In the genomic region with DNA sequence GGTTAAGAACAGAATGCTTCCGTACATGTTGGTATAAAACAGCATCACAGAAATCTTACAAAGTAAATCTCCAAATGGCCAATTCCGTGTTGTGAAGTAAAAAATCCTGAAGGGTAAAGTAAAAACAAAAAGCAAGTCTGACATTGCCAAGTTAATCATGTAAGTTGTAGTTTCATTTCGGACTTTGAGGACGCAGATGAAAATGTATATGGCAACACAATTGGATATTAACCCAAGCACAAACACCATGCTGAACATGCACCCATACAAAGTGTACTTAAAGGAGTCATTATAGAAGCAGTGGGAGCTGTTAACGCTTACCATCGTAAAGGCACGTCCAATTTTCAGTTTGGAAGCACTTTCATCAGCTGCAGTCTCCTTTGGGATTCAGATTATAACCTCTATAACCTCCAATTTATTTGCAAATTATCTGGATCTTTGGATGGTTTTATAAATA, we compare ENCODE assay signal across 9 cellular contexts. TPM values are rescaled to one million over a fixed set of nuclear protein-coding genes. Genes with fewer than 3 reads are reported as not detected.
DNase-seq lines count a peak whose midpoint lies in the region; TF ChIP-seq lines count a peak whose summit lies in the region.
"Had no signal": no experiment of that assay in that cellular context is flagged by ENCODE, and none has a peak within 500 bp of the region (broad histone marks: within the 10 kb centered on the region; RNA-seq: fewer than 3 reads in every experiment).

No MANE protein-coding gene starts in this region.

- intact Hi-C loops in posterior cingulate gyrus (cut with DNase I) = no loop called here

- peaks cover 13% of the 10 kb centered on the region for H3K4me1 Mint-ChIP-seq in brain

- H3K9me3 ChIP-seq in HUES64 (ENCODE audit: insufficient read depth, low read depth, low read length) (no peaks in the 10 kb centered on the region), subcutaneous abdominal adipose tissue (ENCODE audit: control insufficient read depth in 5 of 5, low read length in 5 of 5) (no peaks in the 10 kb centered on the region)

- peaks cover 4 to 19% (median 14%) of the 10 kb centered on the region in 5 experiments for H3K9me3 Mint-ChIP-seq in brain

- H3K27ac ChIP-seq in HUES64 (ENCODE audit: low read depth, low read length) (peak overlapping the region; percentile 67), layer of hippocampus (ENCODE audit: low read depth, low read length) (peak overlapping the region; percentile 13), subcutaneous abdominal adipose tissue (ENCODE audit: low read depth, low read length) (peak overlapping the region; percentile 89)

- 3% methylated on average over 6 of the region's 7 CpGs for WGBS in HUES64

- H3K4me3 ChIP-seq in HUES64 (ENCODE audit: low read length) (peak overlapping the region; percentile 69), subcutaneous abdominal adipose tissue (ENCODE audit: low read depth in 1 of 5, low read length in 5 of 5) (peak overlapping the region; percentile 70 to 95 (median 90))
- H3K4me3 ChIP-seq: K562 had no signal

- H3K4me1 ChIP-seq in HUES64 (ENCODE audit: insufficient read depth, low read length) (peaks cover 22% of the 10 kb centered on the region), subcutaneous abdominal adipose tissue (ENCODE audit: control insufficient read depth in 5 of 5, insufficient read depth in 5 of 5, low read length in 5 of 5) (peaks cover 0 to 22% (median 11%) of the 10 kb centered on the region in 5 donors)

- no peaks in the 10 kb centered on the region for H3K27me3 Mint-ChIP-seq in brain

- peak overlapping the region; percentile 82 for H3K9ac ChIP-seq in HUES64 (ENCODE audit: low read depth, low read length)
- peak overlapping the region; percentile 59 to 91 (median 82) for H3K9ac ChIP-seq in subcutaneous abdominal adipose tissue (ENCODE audit: low read length in 5 of 5)

- H3K36me3 Mint-ChIP-seq in brain = peaks cover 65% of the 10 kb centered on the region

- no peak for TF ChIP-seq CTCF in brain (conservative IDR thresholded peaks at IDR 0.05)

- peak overlapping the region in 4 of 5 experiments; percentile 21 to 99 (median 90) for H3K27ac Mint-ChIP-seq in brain

- H3K36me3 ChIP-seq in HUES64 (ENCODE audit: insufficient read depth, low read length) (no peaks in the 10 kb centered on the region), subcutaneous abdominal adipose tissue (ENCODE audit: control insufficient read depth in 5 of 5, insufficient read depth in 5 of 5, low read length in 5 of 5) (peaks cover 0 to 4% (median 0%) of the 10 kb centered on the region in 5 donors)

- peak overlapping the region; percentile 9 to 96 (median 82) for H3K4me3 Mint-ChIP-seq in brain

- H3K27me3 ChIP-seq in HUES64 (ENCODE audit: insufficient read depth, low read length) (no peaks in the 10 kb centered on the region), layer of hippocampus (ENCODE audit: control insufficient read depth, insufficient read depth, low read length) (no peaks in the 10 kb centered on the region), subcutaneous abdominal adipose tissue (ENCODE audit: control insufficient read depth in 5 of 5, insufficient read depth in 4 of 5, low read length in 5 of 5) (no peaks in the 10 kb centered on the region)

- DNase-seq in posterior cingulate gyrus (no peak), NCI-H510A (lab: John Stamatoyannopoulos, UW) (no peak), DMS 273 (lab: John Stamatoyannopoulos, UW; ENCODE audit: unreplicated experiment) (no peak)
- no peak for DNase-seq in activated CD4-positive, CD25-positive, alpha-beta regulatory T cell treated with anti-CD3 and anti-CD28 coated beads, Interleukin-2, amount 50 U/mL, for 72 hours

RNA-seq across cellular contexts. Expression of gene LPAR6, which starts 0.8 kb away (rescaled TPM):
- polyA plus RNA-seq in HUES64 (2013, experiment 1 of 2) = 7.0 TPM
- 12.2 TPM for polyA plus RNA-seq in HUES64 (2013, experiment 2 of 2)
- polyA plus RNA-seq in brain (ENCODE audit: insufficient read depth, low read depth, low replicate concordance) = 1.0 TPM

Comparison
In these comparisons a context has a peak if more than half of its experiments do, and no peak if none do; other contexts are left out.
1. H3K27ac ChIP-seq: peak in every context shown above with its lines; median percentile 89 in subcutaneous abdominal adipose tissue; 67 in HUES64; 13 in layer of hippocampus.